15 cellular contexts compared by ENCODE assay signal in genomic region chr12:130526813-130527212, GRCh38.
DNase-seq lines count a peak whose midpoint lies in the region; ATAC-seq and TF ChIP-seq lines count a peak whose summit lies in the region.
"Had no signal": no experiment of that assay in that cellular context is flagged by ENCODE, and none has a peak within 500 bp of the region (broad histone marks: within the 10 kb centered on the region; RNA-seq: fewer than 3 reads in every experiment).

No MANE protein-coding gene starts in this region.

- no peaks in the 10 kb centered on the region for H3K4me1 ChIP-seq in hepatocyte (ENCODE audit: insufficient read depth)
- H3K4me1 ChIP-seq: heart right ventricle, pancreas, uterus had no signal

- H3K9me3 ChIP-seq in hepatocyte (ENCODE audit: low read depth): no peaks in the 10 kb centered on the region
- H3K9me3 ChIP-seq: heart right ventricle, pancreas, uterus had no signal

- no peaks in the 10 kb centered on the region for H3K27me3 Mint-ChIP-seq in activated naive CD4-positive, alpha-beta T cell treated with anti-CD3 and anti-CD28 coated beads, Interleukin-2, amount 10 ng/mL, durations not matched to agents 7 days and 5 days
- H3K27me3 Mint-ChIP-seq in type B pancreatic cell: peaks cover 16% of the 10 kb centered on the region

- ATAC-seq in activated naive CD4-positive, alpha-beta T cell treated with anti-CD3 and anti-CD28 coated beads, Interleukin-2, amount 50 U/mL, for 72 hours: no peak
- no peak for ATAC-seq in GM21360 (IDR thresholded peaks at IDR 0.05; ENCODE audit: unreplicated experiment)
- ATAC-seq: heart right ventricle, pancreas had no signal

- TF ChIP-seq CTCF in hepatocyte (IDR thresholded peaks at IDR 0.05; ENCODE audit: poor library complexity): no peak
- TF ChIP-seq CTCF in type B pancreatic cell (conservative IDR thresholded peaks at IDR 0.05): peak; percentile 16
- no peak for TF ChIP-seq CTCF in dorsolateral prefrontal cortex (IDR thresholded peaks at IDR 0.05 in 54 of 56, conservative IDR thresholded peaks at IDR 0.05 in 2 of 56; ENCODE audit: low read depth in 1 of 56, partially characterized antibody in 56 of 56)

- no peaks in the 10 kb centered on the region for H3K27me3 ChIP-seq in hepatocyte
- H3K27me3 ChIP-seq in dorsolateral prefrontal cortex: peaks cover 0 to 9% (median 0%) of the 10 kb centered on the region in 45 donors
- H3K27me3 ChIP-seq: pancreas, uterus had no signal

- H3K4me3 ChIP-seq in hepatocyte: no peak overlapping the region
- H3K4me3 ChIP-seq in dorsolateral prefrontal cortex: no peak overlapping the region
- H3K4me3 ChIP-seq: heart right ventricle, pancreas, SK-N-MC, uterus had no signal

- CTCF ChIA-PET in activated naive CD4-positive, alpha-beta T cell treated with anti-CD3 and anti-CD28 coated beads, Interleukin-2, amount 10 ng/mL, durations not matched to agents 7 days and 5 days (lab: Charles Lee): no interaction called here

- H3K79me2 ChIP-seq in hepatocyte: no peaks in the 10 kb centered on the region

- H3K9me2 ChIP-seq in hepatocyte (replicated peaks; ENCODE audit: insufficient read depth): no peaks in the 10 kb centered on the region

- H4K20me1 ChIP-seq in hepatocyte (ENCODE audit: insufficient read depth, poor library complexity, severe bottlenecking): no peaks in the 10 kb centered on the region

- H3K27ac ChIP-seq in hepatocyte: no peak overlapping the region
- H3K27ac ChIP-seq in dorsolateral prefrontal cortex: no peak overlapping the region
- H3K27ac ChIP-seq: heart right ventricle, pancreas, SK-N-MC, uterus had no signal

- 6% methylated on average over 6 of the region's 6 CpGs for whole genome bisulfite sequencing in hepatocyte (ENCODE audit: low lambda C conversion rate, missing lambda C conversion rate)

- no peak overlapping the region for H3K27ac Mint-ChIP-seq in activated naive CD4-positive, alpha-beta T cell treated with anti-CD3 and anti-CD28 coated beads, Interleukin-2, amount 10 ng/mL, durations not matched to agents 7 days and 5 days
- no peak overlapping the region for H3K27ac Mint-ChIP-seq in activated naive CD4-positive, alpha-beta T cell treated with anti-CD3 and anti-CD28 coated beads, Interleukin-2, amount 50 U/mL, for 72 hours
- no peak overlapping the region for H3K27ac Mint-ChIP-seq in type B pancreatic cell
- H3K27ac Mint-ChIP-seq: memory B cell had no signal

- no peaks in the 10 kb centered on the region for H3K36me3 Mint-ChIP-seq in activated naive CD4-positive, alpha-beta T cell treated with anti-CD3 and anti-CD28 coated beads, Interleukin-2, amount 10 ng/mL, durations not matched to agents 7 days and 5 days
- H3K36me3 Mint-ChIP-seq in activated naive CD4-positive, alpha-beta T cell treated with anti-CD3 and anti-CD28 coated beads, Interleukin-2, amount 50 U/mL, for 72 hours: no peaks in the 10 kb centered on the region
- no peaks in the 10 kb centered on the region for H3K36me3 Mint-ChIP-seq in type B pancreatic cell
- H3K36me3 Mint-ChIP-seq: memory B cell had no signal

- H3K9me3 Mint-ChIP-seq in activated naive CD4-positive, alpha-beta T cell treated with anti-CD3 and anti-CD28 coated beads, Interleukin-2, amount 10 ng/mL, durations not matched to agents 7 days and 5 days: no peaks in the 10 kb centered on the region
- H3K9me3 Mint-ChIP-seq in activated naive CD4-positive, alpha-beta T cell treated with anti-CD3 and anti-CD28 coated beads, Interleukin-2, amount 50 U/mL, for 72 hours: no peaks in the 10 kb centered on the region
- H3K9me3 Mint-ChIP-seq in type B pancreatic cell: no peaks in the 10 kb centered on the region
- H3K9me3 Mint-ChIP-seq: memory B cell had no signal

- H2AFZ ChIP-seq in hepatocyte: no peak overlapping the region

- peak; percentile 24 for DNase-seq in activated naive CD4-positive, alpha-beta T cell treated with anti-CD3 and anti-CD28 coated beads, Interleukin-2, amount 10 ng/mL, durations not matched to agents 7 days and 5 days
- DNase-seq in activated naive CD4-positive, alpha-beta T cell treated with anti-CD3 and anti-CD28 coated beads, Interleukin-2, amount 50 U/mL, for 72 hours (ENCODE audit: low spot score in 2 of 2): no peak
- DNase-seq in RKO (ENCODE audit: low spot score) (peak; percentile 45), hepatocyte (ENCODE audit: low spot score) (peak; percentile 64), type B pancreatic cell (ENCODE audit: extremely low spot score, unreplicated experiment) (no peak), dorsolateral prefrontal cortex (no peak), dermis blood vessel endothelial cell (no peak)
- DNase-seq: activated CD4-positive, CD25-positive, alpha-beta regulatory T cell treated with anti-CD3 and anti-CD28 coated beads, Interleukin-2, amount 50 U/mL, for 72 hours; NCI-H1417; pancreas; uterus had no signal

- H3K4me2 ChIP-seq in hepatocyte: no peak overlapping the region

- H3K4me1 Mint-ChIP-seq in activated naive CD4-positive, alpha-beta T cell treated with anti-CD3 and anti-CD28 coated beads, Interleukin-2, amount 10 ng/mL, durations not matched to agents 7 days and 5 days: no peaks in the 10 kb centered on the region
- H3K4me1 Mint-ChIP-seq in type B pancreatic cell (ENCODE audit: unreplicated experiment): no peaks in the 10 kb centered on the region
- H3K4me1 Mint-ChIP-seq: memory B cell had no signal

- H3K4me3 Mint-ChIP-seq in activated naive CD4-positive, alpha-beta T cell treated with anti-CD3 and anti-CD28 coated beads, Interleukin-2, amount 10 ng/mL, durations not matched to agents 7 days and 5 days: no peak overlapping the region
- H3K4me3 Mint-ChIP-seq in type B pancreatic cell: no peak overlapping the region
- H3K4me3 Mint-ChIP-seq: memory B cell had no signal

- intact Hi-C loops in dorsolateral prefrontal cortex (cut with DNase I): no loop called here

- no peaks in the 10 kb centered on the region for H3K36me3 ChIP-seq in hepatocyte (replicated peaks; ENCODE audit: insufficient read depth, low read depth)
- H3K36me3 ChIP-seq: heart right ventricle, pancreas, uterus had no signal

Comparison
In these comparisons a context has a peak if more than half of its experiments do, and no peak if none do; other contexts are left out.
1. DNase-seq: peak in activated naive CD4-positive, alpha-beta T cell treated with anti-CD3 and anti-CD28 coated beads, Interleukin-2, amount 10 ng/mL, durations not matched to agents 7 days and 5 days (single experiment), RKO (single experiment) and hepatocyte (single experiment); none in activated naive CD4-positive, alpha-beta T cell treated with anti-CD3 and anti-CD28 coated beads, Interleukin-2, amount 50 U/mL, for 72 hours (0 of 2), type B pancreatic cell (single experiment), dorsolateral prefrontal cortex (0 of 10) and dermis blood vessel endothelial cell (single experiment).